Comparison of ENCODE assay signal across 8 cellular contexts in genomic region chr3:75668791-75669740, GRCh38. TPM values are rescaled to one million over a fixed set of nuclear protein-coding genes. Genes with fewer than 3 reads are reported as not detected.
DNase-seq lines count a peak whose midpoint lies in the region; ATAC-seq and TF ChIP-seq lines count a peak whose summit lies in the region.
"Not testable (repeated sequence)": the region's sequence is repeated elsewhere in the genome, so short reads cannot be mapped to it uniquely, and the experiment has no call there.

No MANE protein-coding gene starts in this region.

- H3K9ac ChIP-seq in liver (ENCODE audit: low read depth in 1 of 2, low read length in 2 of 2); subcutaneous abdominal adipose tissue (ENCODE audit: low read length in 5 of 5): not testable (repeated sequence)

- peaks cover 69% of the 10 kb centered on the region for H3K27me3 Mint-ChIP-seq in activated naive CD4-positive, alpha-beta T cell treated with anti-CD3 and anti-CD28 coated beads, Interleukin-2, amount 10 ng/mL, durations not matched to agents 7 days and 5 days

- H3K36me3 ChIP-seq in GM06990 (ENCODE audit: control insufficient read depth, insufficient read depth, low read length); liver (ENCODE audit: control insufficient read depth in 4 of 4, insufficient read depth in 3 of 4, low read depth in 1 of 4, low read length in 3 of 4); sigmoid colon; subcutaneous abdominal adipose tissue (ENCODE audit: control insufficient read depth in 5 of 5, insufficient read depth in 5 of 5, low read length in 5 of 5): not testable (repeated sequence)

- TF ChIP-seq POLR2A in sigmoid colon (IDR thresholded peaks at IDR 0.05): not testable (repeated sequence)

- peak; percentile 34 for DNase-seq in GM06990 (ENCODE audit: extremely low read depth, insufficient read length)
- peak; percentile 58 for DNase-seq in activated CD4-positive, CD25-positive, alpha-beta regulatory T cell treated with anti-CD3 and anti-CD28 coated beads, Interleukin-2, amount 50 U/mL, for 72 hours
- DNase-seq in activated naive CD4-positive, alpha-beta T cell treated with anti-CD3 and anti-CD28 coated beads, Interleukin-2, amount 10 ng/mL, durations not matched to agents 7 days and 5 days: peak; percentile 47
- DNase-seq in epithelial cell of proximal tubule (ENCODE audit: low read depth): not testable (repeated sequence)
- peak; percentile 95 for DNase-seq in sigmoid colon

- TF ChIP-seq RAD21 in liver (IDR thresholded peaks at IDR 0.05): not testable (repeated sequence)

- H3K36me3 Mint-ChIP-seq in activated naive CD4-positive, alpha-beta T cell treated with anti-CD3 and anti-CD28 coated beads, Interleukin-2, amount 10 ng/mL, durations not matched to agents 7 days and 5 days: peaks cover 11% of the 10 kb centered on the region

- H3K4me3 ChIP-seq in GM06990 (replicated peaks; ENCODE audit: low read depth, low read length): not testable (repeated sequence)
- H3K4me3 ChIP-seq in epithelial cell of proximal tubule (ENCODE audit: low read depth, low read length) (peak overlapping the region; percentile 56), liver (ENCODE audit: low read depth in 1 of 3, low read length in 3 of 3) (peak overlapping the region in 2 of 3 donors; percentile 30 to 44), sigmoid colon (peak overlapping the region in 3 of 4 donors; percentile 20 to 49 (median 41)), subcutaneous abdominal adipose tissue (ENCODE audit: low read depth in 1 of 5, low read length in 5 of 5) (peak overlapping the region in 4 of 5 donors; percentile 17 to 59 (median 52))

- peaks cover 0 to 15% (median 9%) of the 10 kb centered on the region in 4 donors for H3K4me1 ChIP-seq in liver (ENCODE audit: control insufficient read depth in 4 of 4, insufficient read depth in 4 of 4, low read length in 3 of 4)
- peaks cover 0 to 50% (median 41%) of the 10 kb centered on the region in 4 donors for H3K4me1 ChIP-seq in sigmoid colon
- H3K4me1 ChIP-seq in subcutaneous abdominal adipose tissue (ENCODE audit: control insufficient read depth in 5 of 5, insufficient read depth in 5 of 5, low read length in 5 of 5): peaks cover 2 to 17% (median 8%) of the 10 kb centered on the region in 5 donors

- H3K9me3 Mint-ChIP-seq in activated naive CD4-positive, alpha-beta T cell treated with anti-CD3 and anti-CD28 coated beads, Interleukin-2, amount 10 ng/mL, durations not matched to agents 7 days and 5 days: peaks cover 30% of the 10 kb centered on the region

- CTCF ChIA-PET in activated naive CD4-positive, alpha-beta T cell treated with anti-CD3 and anti-CD28 coated beads, Interleukin-2, amount 10 ng/mL, durations not matched to agents 7 days and 5 days (lab: Charles Lee): not testable (repeated sequence)

- TF ChIP-seq EP300 in sigmoid colon (IDR thresholded peaks at IDR 0.05): not testable (repeated sequence)

- intact Hi-C loops in sigmoid colon (cut with DNase I): not testable (repeated sequence)

- H3K27me3 ChIP-seq in GM06990 (replicated peaks; ENCODE audit: control insufficient read depth, insufficient read depth, low read length); liver (ENCODE audit: control insufficient read depth in 4 of 4, insufficient read depth in 4 of 4, low read length in 3 of 4): not testable (repeated sequence)
- H3K27me3 ChIP-seq in sigmoid colon (peaks cover 31 to 98% (median 69%) of the 10 kb centered on the region in 3 donors), subcutaneous abdominal adipose tissue (ENCODE audit: control insufficient read depth in 5 of 5, insufficient read depth in 4 of 5, low read length in 5 of 5) (peaks cover 0 to 22% (median 14%) of the 10 kb centered on the region in 5 donors)

- peak; percentile 45 for ATAC-seq in HG03135 (IDR thresholded peaks at IDR 0.05; ENCODE audit: unreplicated experiment)

- WGBS in liver: 45% methylated on average over 84 of the region's 84 CpGs
- WGBS in sigmoid colon, 2 donors: 45 to 51% methylated on average over 84 of the region's 84 CpGs

- not testable (repeated sequence) for H3K27ac ChIP-seq in liver (ENCODE audit: low read depth in 1 of 2, low read length in 2 of 2); sigmoid colon; subcutaneous abdominal adipose tissue (ENCODE audit: low read depth, low read length)

- not testable (repeated sequence) for H3K9me3 ChIP-seq in liver (ENCODE audit: control insufficient read depth in 4 of 4, low read length in 3 of 4); sigmoid colon
- peaks cover 3 to 44% (median 30%) of the 10 kb centered on the region in 5 donors for H3K9me3 ChIP-seq in subcutaneous abdominal adipose tissue (ENCODE audit: control insufficient read depth in 5 of 5, low read length in 5 of 5)

- not testable (repeated sequence) for TF ChIP-seq CTCF in GM06990 (IDR thresholded peaks at IDR 0.05; ENCODE audit: insufficient read depth, low read length, poor library complexity, severe bottlenecking); epithelial cell of proximal tubule (conservative IDR thresholded peaks at IDR 0.05; ENCODE audit: low read depth, low read length); liver (IDR thresholded peaks at IDR 0.05; ENCODE audit: low read depth, low read length, missing input control); sigmoid colon (IDR thresholded peaks at IDR 0.05)

- H3K4me3 Mint-ChIP-seq in activated naive CD4-positive, alpha-beta T cell treated with anti-CD3 and anti-CD28 coated beads, Interleukin-2, amount 10 ng/mL, durations not matched to agents 7 days and 5 days: not testable (repeated sequence)

- not testable (repeated sequence) for H3K27ac Mint-ChIP-seq in activated naive CD4-positive, alpha-beta T cell treated with anti-CD3 and anti-CD28 coated beads, Interleukin-2, amount 10 ng/mL, durations not matched to agents 7 days and 5 days

- not testable (repeated sequence) for H3K4me1 Mint-ChIP-seq in activated naive CD4-positive, alpha-beta T cell treated with anti-CD3 and anti-CD28 coated beads, Interleukin-2, amount 10 ng/mL, durations not matched to agents 7 days and 5 days

RNA-seq across cellular contexts. Expression of gene FRG2C, which starts 4.9 kb away (rescaled TPM):
- total RNA-seq in epithelial cell of proximal tubule: not detected in 2 replicates
- not detected for total RNA-seq in liver
- polyA plus RNA-seq in liver: not detected
- not detected for total RNA-seq in sigmoid colon
- polyA plus RNA-seq in sigmoid colon: not detected
